In genomic region chr21:42527489-42528158, GRCh38 we compare ENCODE assay signal across 7 cellular contexts. TPM values are rescaled to one million over a fixed set of nuclear protein-coding genes. Genes with fewer than 3 reads are reported as not detected.
DNase-seq lines count a peak whose midpoint lies in the region; ATAC-seq and FAIRE-seq lines count a peak whose summit lies in the region.

No MANE protein-coding gene starts in this region.

- H3K4me3 ChIP-seq in small intestine (ENCODE audit: low read depth in 1 of 2, low read length in 2 of 2), result no peak overlapping the region

- H3K36me3 ChIP-seq in small intestine (ENCODE audit: control insufficient read depth in 2 of 2, insufficient read depth in 2 of 2, low read length in 2 of 2), result peaks cover 2 to 4% of the 10 kb centered on the region in 2 donors

- peak; percentile 81 for FAIRE-seq in small intestine (lab: Jason Lieb, UNC)

- no peaks in the 10 kb centered on the region for H3K9me3 ChIP-seq in small intestine (ENCODE audit: control insufficient read depth, low read depth)

- H3K4me1 ChIP-seq in small intestine (ENCODE audit: control insufficient read depth in 2 of 2, insufficient read depth in 1 of 2, low read depth in 1 of 2, low read length in 1 of 2), result peaks cover 9 to 27% of the 10 kb centered on the region in 2 donors

- H3K27ac ChIP-seq in caudate nucleus (ENCODE audit: low read depth, low read length) (peak overlapping the region; percentile 42), small intestine (ENCODE audit: low read depth in 1 of 2, low read length in 1 of 2) (peak overlapping the region; percentile 84 to 94)

- WGBS in small intestine, 3 donors, result 14 to 27% (median 16%) methylated on average over 13 of the region's 13 CpGs

- ATAC-seq in GM21367 (IDR thresholded peaks at IDR 0.05; ENCODE audit: unreplicated experiment), result peak; percentile 25
- ATAC-seq in HG02840 (IDR thresholded peaks at IDR 0.05; ENCODE audit: low FRiP score, unreplicated experiment), result no peak
- no peak for ATAC-seq in HG02973 (IDR thresholded peaks at IDR 0.05; ENCODE audit: unreplicated experiment)

- DNase-seq in OCI-M1 (lab: John Stamatoyannopoulos, UW), result peak; percentile 95
- no peak for DNase-seq in caudate nucleus (lab: John Stamatoyannopoulos, UW)
- DNase-seq in small intestine, result peak; percentile 81
- DNase-seq in NCI-H1105 (lab: John Stamatoyannopoulos, UW), result no peak

- H3K27me3 ChIP-seq in small intestine (ENCODE audit: control insufficient read depth in 2 of 2, insufficient read depth in 2 of 2, low read length in 2 of 2), result no peaks in the 10 kb centered on the region

RNA-seq across cellular contexts. Expression of gene SLC37A1, which starts 14.0 kb away (rescaled TPM):
- 10 to 100 TPM; 33.2 to 80.7 (median 42.0) TPM for polyA plus RNA-seq in small intestine

RNA-seq across cellular contexts. Expression of gene RSPH1, which starts 31.6 kb away (rescaled TPM):
- 10 to 100 TPM in 2 of 3 donors, 1 to 10 TPM in 1; 3.8 to 14.1 (median 11.2) TPM for polyA plus RNA-seq in small intestine

Comparison
In these comparisons a context has a peak if more than half of its experiments do, and no peak if none do; other contexts are left out.
1. DNase-seq: peak in OCI-M1 (single experiment) and small intestine (single experiment); none in caudate nucleus (0 of 61) and NCI-H1105 (single experiment).